ENCODE assay signal across 1 cellular context in the genomic region with DNA sequence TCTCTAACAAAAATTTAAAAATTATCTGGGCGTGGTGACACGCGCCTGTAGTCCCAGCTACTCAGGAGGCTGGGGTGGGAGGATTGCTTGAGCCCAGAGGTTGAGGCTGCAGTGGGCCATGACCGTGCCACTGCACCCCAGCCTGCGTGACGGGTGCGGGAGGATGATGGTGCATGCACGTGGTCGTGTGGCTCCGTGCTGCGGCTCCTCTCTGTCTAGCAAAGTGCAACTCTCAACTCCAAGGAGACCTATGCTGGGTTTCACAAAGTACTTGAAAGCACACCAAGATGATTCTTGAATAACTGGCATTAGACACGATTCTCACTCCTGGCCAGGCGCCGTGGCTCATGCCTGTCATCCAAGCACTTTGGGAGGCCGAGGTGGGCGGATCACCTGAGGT.
TF ChIP-seq lines count a peak whose summit lies in the region.

No MANE protein-coding gene starts in this region.

TF ChIP-seq in HepG2, 621 proteins besides CTCF, POLR2A, EP300 and RAD21:
- TF ChIP-seq ZNF362 (CRISPR knock-in tag; IDR thresholded peaks at IDR 0.05; ENCODE audit: borderline replicate concordance) (no peak), ZNF543 (CRISPR knock-in tag; IDR thresholded peaks at IDR 0.05) (no peak), RBAK (CRISPR knock-in tag; IDR thresholded peaks at IDR 0.05) (no peak)
